In genomic region chr10:46018453-46019169, GRCh38 we compare ENCODE assay signal across 13 cellular contexts. TPM values are rescaled to one million over a fixed set of nuclear protein-coding genes. Genes with fewer than 3 reads are reported as not detected.
DNase-seq lines count a peak whose midpoint lies in the region; ATAC-seq and TF ChIP-seq lines count a peak whose summit lies in the region.
"Had no signal": no experiment of that assay in that cellular context is flagged by ENCODE, and none has a peak within 500 bp of the region (broad histone marks: within the 10 kb centered on the region; RNA-seq: fewer than 3 reads in every experiment).

No MANE protein-coding gene starts in this region.

- POLR2A ChIA-PET in naive thymus-derived CD4-positive, alpha-beta T cell (lab: Charles Lee), result interaction anchor here (1.2 kb wide), 1 partner anchor 14 kb away, joined by 3 read pairs; no protein-coding TSS in a partner anchor

- peak overlapping the region in 3 of 4 donors; percentile 20 to 51 (median 43) for H3K4me3 Mint-ChIP-seq in CD4-positive, CD25-positive, alpha-beta regulatory T cell
- peak overlapping the region in 4 of 10 donors; percentile 5 to 95 (median 22) for H3K4me3 Mint-ChIP-seq in naive thymus-derived CD4-positive, alpha-beta T cell

- H2AFZ ChIP-seq in Loucy (ENCODE audit: low read length), result no peak overlapping the region

- peaks cover 95% of the 10 kb centered on the region for H3K79me2 ChIP-seq in Loucy (ENCODE audit: insufficient read depth, low read length)

- ATAC-seq in CD4-positive, CD25-positive, alpha-beta regulatory T cell (ENCODE audit: low read depth in 2 of 2), result no peak
- no peak for ATAC-seq in naive thymus-derived CD4-positive, alpha-beta T cell
- ATAC-seq in GM18867 (IDR thresholded peaks at IDR 0.05; ENCODE audit: unreplicated experiment), result no peak
- ATAC-seq: mucosa of descending colon had no signal

- no peak for DNase-seq in CD4-positive, CD25-positive, alpha-beta regulatory T cell
- DNase-seq in dermis blood vessel endothelial cell, result peak; percentile 76
- no peak for DNase-seq in naive thymus-derived CD4-positive, alpha-beta T cell
- DNase-seq in DMS114 treated with DMSO at 0.1 percent for 48 hours (lab: John Stamatoyannopoulos, UW; ENCODE audit: unreplicated experiment), result no peak
- no peak for DNase-seq in DMS79 treated with DMSO at 0.1 percent for 48 hours (lab: John Stamatoyannopoulos, UW)
- no peak for DNase-seq in DMS53 treated with DMSO at 0.1 percent for 48 hours (lab: John Stamatoyannopoulos, UW; ENCODE audit: unreplicated experiment)
- DNase-seq: activated naive CD8-positive, alpha-beta T cell treated with anti-CD3 and anti-CD28 coated beads, Interleukin-2, amount 10 ng/mL, durations not matched to agents 7 days and 5 days; mucosa of descending colon; stimulated activated CD4-positive, alpha-beta T cell treated with anti-CD3 and anti-CD28 coated beads, Interleukin-4, amount 100 ng/mL, for 24 hours; uterus had no signal

- H4K20me1 ChIP-seq in Loucy (ENCODE audit: insufficient read depth, low read length, poor library complexity, severe bottlenecking), result peaks cover 85% of the 10 kb centered on the region

- H3K4me1 ChIP-seq in CD4-positive, CD25-positive, alpha-beta regulatory T cell (ENCODE audit: control insufficient read depth, insufficient read depth, low read length, poor library complexity, severe bottlenecking), result peaks cover 41% of the 10 kb centered on the region
- H3K4me1 ChIP-seq in Loucy (ENCODE audit: insufficient read depth, low read length, poor library complexity, severe bottlenecking), result peaks cover 36% of the 10 kb centered on the region
- H3K4me1 ChIP-seq in naive thymus-derived CD4-positive, alpha-beta T cell (ENCODE audit: control insufficient read depth in 2 of 2, insufficient read depth in 2 of 2, low read length in 2 of 2), result peaks cover 18 to 21% of the 10 kb centered on the region in 2 donors
- H3K4me1 ChIP-seq: uterus had no signal

- H3K4me1 Mint-ChIP-seq in CD4-positive, CD25-positive, alpha-beta regulatory T cell, result peaks cover 30 to 71% (median 53%) of the 10 kb centered on the region in 4 donors
- peaks cover 36 to 74% (median 69%) of the 10 kb centered on the region in 7 donors for H3K4me1 Mint-ChIP-seq in naive thymus-derived CD4-positive, alpha-beta T cell

- H3K9ac ChIP-seq in Loucy (ENCODE audit: low read depth, low read length, poor library complexity, severe bottlenecking), result no peak overlapping the region

- no peak overlapping the region for H3K4me3 ChIP-seq in CD4-positive, CD25-positive, alpha-beta regulatory T cell (ENCODE audit: low read depth, low read length)
- peak overlapping the region; percentile 18 for H3K4me3 ChIP-seq in Loucy (ENCODE audit: low read length, poor library complexity, severe bottlenecking)
- no peak overlapping the region for H3K4me3 ChIP-seq in naive thymus-derived CD4-positive, alpha-beta T cell (ENCODE audit: low read length)
- H3K4me3 ChIP-seq: mucosa of descending colon, uterus had no signal

- H3K36me3 Mint-ChIP-seq in CD4-positive, CD25-positive, alpha-beta regulatory T cell, result peaks cover 17% of the 10 kb centered on the region
- peaks cover 0 to 22% (median 11%) of the 10 kb centered on the region in 5 donors for H3K36me3 Mint-ChIP-seq in naive thymus-derived CD4-positive, alpha-beta T cell

- H3K36me3 ChIP-seq in CD4-positive, CD25-positive, alpha-beta regulatory T cell (ENCODE audit: control insufficient read depth, insufficient read depth, low read length), result peaks cover 34% of the 10 kb centered on the region
- peaks cover 36% of the 10 kb centered on the region for H3K36me3 ChIP-seq in Loucy (ENCODE audit: insufficient read depth, low read length)
- H3K36me3 ChIP-seq in naive thymus-derived CD4-positive, alpha-beta T cell (ENCODE audit: control insufficient read depth in 2 of 3, insufficient read depth in 3 of 3, low read length in 3 of 3), result peaks cover 9 to 25% (median 12%) of the 10 kb centered on the region in 3 experiments
- H3K36me3 ChIP-seq: uterus had no signal

- peaks cover 5% of the 10 kb centered on the region for H3K27me3 Mint-ChIP-seq in CD4-positive, CD25-positive, alpha-beta regulatory T cell
- no peaks in the 10 kb centered on the region for H3K27me3 Mint-ChIP-seq in naive thymus-derived CD4-positive, alpha-beta T cell
- H3K27me3 Mint-ChIP-seq: activated naive CD8-positive, alpha-beta T cell treated with anti-CD3 and anti-CD28 coated beads, Interleukin-2, amount 10 ng/mL, durations not matched to agents 7 days and 5 days had no signal

- H3K9me2 ChIP-seq in Loucy (replicated peaks; ENCODE audit: low read depth, low read length), result no peaks in the 10 kb centered on the region

- no peak for TF ChIP-seq CTCF in Loucy (conservative IDR thresholded peaks at IDR 0.05; ENCODE audit: low read length)

- H3K27me3 ChIP-seq in CD4-positive, CD25-positive, alpha-beta regulatory T cell (ENCODE audit: control insufficient read depth, insufficient read depth, low read length), result no peaks in the 10 kb centered on the region
- H3K27me3 ChIP-seq in Loucy (ENCODE audit: insufficient read depth, low read length, poor library complexity, severe bottlenecking), result no peaks in the 10 kb centered on the region
- no peaks in the 10 kb centered on the region for H3K27me3 ChIP-seq in naive thymus-derived CD4-positive, alpha-beta T cell (ENCODE audit: control insufficient read depth in 2 of 2, insufficient read depth in 2 of 2, low read length in 2 of 2)
- H3K27me3 ChIP-seq: uterus had no signal

- no peak overlapping the region for H3K27ac ChIP-seq in CD4-positive, CD25-positive, alpha-beta regulatory T cell (ENCODE audit: insufficient read depth, low read length, poor library complexity, severe bottlenecking)
- peak overlapping the region; percentile 32 for H3K27ac ChIP-seq in naive thymus-derived CD4-positive, alpha-beta T cell (ENCODE audit: low read depth, low read length)
- H3K27ac ChIP-seq: uterus had no signal

- peak overlapping the region; percentile 50 to 79 (median 75) for H3K27ac Mint-ChIP-seq in CD4-positive, CD25-positive, alpha-beta regulatory T cell
- H3K27ac Mint-ChIP-seq in naive thymus-derived CD4-positive, alpha-beta T cell, result peak overlapping the region in 8 of 9 donors; percentile 17 to 94 (median 79)
- H3K27ac Mint-ChIP-seq: activated naive CD8-positive, alpha-beta T cell treated with anti-CD3 and anti-CD28 coated beads, Interleukin-2, amount 10 ng/mL, durations not matched to agents 7 days and 5 days had no signal

- no peaks in the 10 kb centered on the region for H3K9me3 ChIP-seq in CD4-positive, CD25-positive, alpha-beta regulatory T cell (ENCODE audit: control insufficient read depth in 2 of 2, low read length in 2 of 2)
- no peaks in the 10 kb centered on the region for H3K9me3 ChIP-seq in Loucy (ENCODE audit: insufficient read depth, low read depth, low read length)
- H3K9me3 ChIP-seq in naive thymus-derived CD4-positive, alpha-beta T cell (ENCODE audit: control insufficient read depth in 2 of 3, low read length in 3 of 3), result no peaks in the 10 kb centered on the region
- H3K9me3 ChIP-seq: mucosa of descending colon, uterus had no signal

- peak overlapping the region; percentile 50 for H3K4me2 ChIP-seq in Loucy (ENCODE audit: low read depth, low read length, poor library complexity, severe bottlenecking)

- no peaks in the 10 kb centered on the region for H3K9me3 Mint-ChIP-seq in CD4-positive, CD25-positive, alpha-beta regulatory T cell
- H3K9me3 Mint-ChIP-seq in naive thymus-derived CD4-positive, alpha-beta T cell, result no peaks in the 10 kb centered on the region
- H3K9me3 Mint-ChIP-seq: activated naive CD8-positive, alpha-beta T cell treated with anti-CD3 and anti-CD28 coated beads, Interleukin-2, amount 10 ng/mL, durations not matched to agents 7 days and 5 days had no signal

- no peaks in the 10 kb centered on the region for H3F3A ChIP-seq in Loucy (ENCODE audit: low read depth)

- CTCF ChIA-PET in naive thymus-derived CD4-positive, alpha-beta T cell (lab: Charles Lee), result interaction anchor here (0.5 to 3.2 kb wide), 4 partner anchors 11 to 68 kb away, joined by 3 to 16 read pairs (median 5); no protein-coding TSS in a partner anchor

- intact Hi-C loops in naive thymus-derived CD4-positive, alpha-beta T cell (cut with micrococcal nuclease), result no loop called here

RNA-seq across cellular contexts. Expression of gene NCOA4, which starts 11.8 kb away (rescaled TPM):
- total RNA-seq in CD4-positive, CD25-positive, alpha-beta regulatory T cell, result 69.1 TPM
- 100 to 1,000 TPM; 163 to 202 (median 181) TPM for polyA plus RNA-seq in CD4-positive, CD25-positive, alpha-beta regulatory T cell
- 256 and 296 TPM in 2 replicates for total RNA-seq in dermis blood vessel endothelial cell
- total RNA-seq in naive thymus-derived CD4-positive, alpha-beta T cell, result 100 to 1,000 TPM in 2 of 5 experiments, 10 to 100 TPM in 3; 54.6 to 126 (median 78.4) TPM
- 100 to 1,000 TPM; 167 to 181 TPM for polyA plus RNA-seq in naive thymus-derived CD4-positive, alpha-beta T cell

RNA-seq across cellular contexts. Expression of gene MSMB, which starts 27.5 kb away (rescaled TPM):
- not detected for total RNA-seq in CD4-positive, CD25-positive, alpha-beta regulatory T cell
- not detected for polyA plus RNA-seq in CD4-positive, CD25-positive, alpha-beta regulatory T cell
- not detected in 2 replicates for total RNA-seq in dermis blood vessel endothelial cell
- not detected for total RNA-seq in naive thymus-derived CD4-positive, alpha-beta T cell
- polyA plus RNA-seq in naive thymus-derived CD4-positive, alpha-beta T cell, result not detected
- total RNA-seq: activated naive CD8-positive, alpha-beta T cell treated with anti-CD3 and anti-CD28 coated beads, Interleukin-2, amount 10 ng/mL, durations not matched to agents 7 days and 5 days; Daoy; mucosa of descending colon; uterus had no signal

RNA-seq across cellular contexts. Expression of gene TIMM23, which starts 46.3 kb away (rescaled TPM):
- 32.1 TPM for total RNA-seq in CD4-positive, CD25-positive, alpha-beta regulatory T cell
- 10 to 100 TPM; 73.9 to 90.1 (median 76.0) TPM for polyA plus RNA-seq in CD4-positive, CD25-positive, alpha-beta regulatory T cell
- 71.5 and 73.8 TPM in 2 replicates for total RNA-seq in dermis blood vessel endothelial cell
- total RNA-seq in naive thymus-derived CD4-positive, alpha-beta T cell, result 10 to 100 TPM; 21.0 to 58.1 (median 25.7) TPM
- 10 to 100 TPM; 57.6 to 61.7 TPM for polyA plus RNA-seq in naive thymus-derived CD4-positive, alpha-beta T cell
